Comparison of ENCODE assay signal across 5 cellular contexts in genomic region chr2:18286897-18287296, GRCh38.
"Had no signal": no experiment of that assay in that cellular context is flagged by ENCODE, and none has a peak within 500 bp of the region (broad histone marks: within the 10 kb centered on the region; RNA-seq: fewer than 3 reads in every experiment).

No MANE protein-coding gene starts in this region.

- ATAC-seq: GM23338, K562 had no signal

- DNase-seq: H9, HCEC 1CT, IMR-90 had no signal

- H3K4me3 ChIP-seq: GM23338, K562 had no signal
